1 cellular context compared by ENCODE assay signal in the genomic region with DNA sequence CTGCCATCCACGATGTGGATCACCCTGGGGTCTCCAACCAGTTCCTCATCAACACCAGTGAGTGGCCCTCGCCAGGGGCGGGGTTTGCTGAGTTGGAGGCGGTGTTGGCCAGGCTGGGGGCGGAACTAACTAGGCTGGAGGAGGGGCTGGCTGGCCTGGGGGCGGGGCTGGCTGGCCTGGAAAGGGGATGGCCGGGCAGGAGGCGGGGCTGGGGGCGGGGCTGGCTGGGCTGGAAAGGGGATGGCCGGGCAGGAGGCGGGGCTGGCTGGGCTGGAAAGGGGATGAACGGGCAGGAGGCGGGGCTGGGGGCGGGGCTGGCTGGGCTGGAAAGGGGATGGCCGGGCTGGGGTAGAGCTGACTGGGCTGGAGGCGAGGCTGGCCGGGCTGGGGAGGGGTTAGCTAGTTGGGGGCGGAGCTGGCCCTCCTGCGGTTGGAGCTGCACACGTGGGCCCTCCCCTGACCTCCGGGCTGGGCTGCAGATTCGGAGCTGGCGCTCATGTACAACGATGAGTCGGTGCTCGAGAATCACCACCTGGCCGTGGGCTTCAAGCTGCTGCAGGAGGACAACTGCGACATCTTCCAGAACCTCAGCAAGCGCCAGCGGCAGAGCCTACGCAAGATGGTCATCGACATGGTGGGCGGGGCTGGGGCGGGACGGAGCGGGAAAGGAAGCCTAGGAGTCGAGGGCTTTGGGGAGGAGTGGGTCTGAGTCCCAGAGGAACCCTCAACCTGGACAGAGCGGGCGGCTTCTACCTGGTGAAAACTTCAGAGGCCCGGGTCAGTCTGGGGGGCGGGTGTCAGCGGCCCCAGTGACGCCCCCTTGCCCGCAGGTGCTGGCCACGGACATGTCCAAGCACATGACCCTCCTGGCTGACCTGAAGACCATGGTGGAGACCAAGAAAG.
TF ChIP-seq lines count a peak whose summit lies in the region.

No MANE protein-coding gene starts in this region.

TF ChIP-seq in HepG2, 621 proteins besides CTCF, POLR2A, EP300 and RAD21:
- TF ChIP-seq, protein P1, sequence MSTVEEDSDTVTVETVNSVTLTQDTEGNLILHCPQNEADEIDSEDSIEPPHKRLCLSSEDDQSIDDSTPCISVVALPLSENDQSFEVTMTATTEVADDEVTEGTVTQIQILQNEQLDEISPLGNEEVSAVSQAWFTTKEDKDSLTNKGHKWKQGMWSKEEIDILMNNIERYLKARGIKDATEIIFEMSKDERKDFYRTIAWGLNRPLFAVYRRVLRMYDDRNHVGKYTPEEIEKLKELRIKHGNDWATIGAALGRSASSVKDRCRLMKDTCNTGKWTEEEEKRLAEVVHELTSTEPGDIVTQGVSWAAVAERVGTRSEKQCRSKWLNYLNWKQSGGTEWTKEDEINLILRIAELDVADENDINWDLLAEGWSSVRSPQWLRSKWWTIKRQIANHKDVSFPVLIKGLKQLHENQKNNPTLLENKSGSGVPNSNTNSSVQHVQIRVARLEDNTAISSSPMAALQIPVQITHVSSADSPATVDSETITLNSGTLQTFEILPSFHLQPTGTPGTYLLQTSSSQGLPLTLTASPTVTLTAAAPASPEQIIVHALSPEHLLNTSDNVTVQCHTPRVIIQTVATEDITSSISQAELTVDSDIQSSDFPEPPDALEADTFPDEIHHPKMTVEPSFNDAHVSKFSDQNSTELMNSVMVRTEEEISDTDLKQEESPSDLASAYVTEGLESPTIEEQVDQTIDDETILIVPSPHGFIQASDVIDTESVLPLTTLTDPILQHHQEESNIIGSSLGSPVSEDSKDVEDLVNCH (CRISPR knock-in tag; IDR thresholded peaks at IDR 0.05): no peak
TF ChIP-seq in HepG2: peak in this region for 0.
